In the genomic region with DNA sequence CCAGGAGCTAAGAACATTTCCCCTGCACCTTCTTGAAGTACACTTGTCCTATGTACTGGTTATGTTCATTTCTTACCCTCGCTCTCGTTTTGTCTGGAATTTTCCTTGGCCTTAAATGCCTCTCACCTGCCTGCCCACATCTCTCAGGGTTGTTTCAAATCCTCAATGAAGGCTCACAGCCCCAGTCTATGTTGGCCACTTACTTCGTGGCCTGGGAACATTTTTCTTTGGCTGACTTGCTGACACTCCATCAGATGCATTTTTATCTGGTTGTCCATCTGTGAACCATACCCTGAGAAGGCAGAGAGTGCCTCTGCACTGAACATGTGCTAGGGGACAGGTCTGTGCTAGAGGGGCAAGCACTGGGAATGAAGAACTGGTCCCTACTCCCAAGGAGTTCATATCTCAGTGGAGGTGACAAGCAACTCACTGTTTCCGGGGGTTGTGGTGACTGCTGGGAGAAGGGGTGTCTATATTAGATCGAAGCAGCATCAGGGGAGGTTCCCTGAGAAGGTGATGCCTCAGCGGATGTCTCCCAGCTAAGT, we compare ENCODE assay signal across 1 cellular context.
TF ChIP-seq lines count a peak whose summit lies in the region.

No MANE protein-coding gene starts in this region.

TF ChIP-seq in HepG2, 621 proteins besides CTCF, POLR2A, EP300 and RAD21:
- TF ChIP-seq, protein P1, sequence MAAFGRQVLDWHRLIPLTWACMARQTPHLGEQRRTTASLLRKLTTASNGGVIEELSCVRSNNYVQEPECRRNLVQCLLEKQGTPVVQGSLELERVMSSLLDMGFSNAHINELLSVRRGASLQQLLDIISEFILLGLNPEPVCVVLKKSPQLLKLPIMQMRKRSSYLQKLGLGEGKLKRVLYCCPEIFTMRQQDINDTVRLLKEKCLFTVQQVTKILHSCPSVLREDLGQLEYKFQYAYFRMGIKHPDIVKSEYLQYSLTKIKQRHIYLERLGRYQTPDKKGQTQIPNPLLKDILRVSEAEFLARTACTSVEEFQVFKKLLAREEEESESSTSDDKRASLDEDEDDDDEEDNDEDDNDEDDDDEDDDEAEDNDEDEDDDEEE (CRISPR knock-in tag; IDR thresholded peaks at IDR 0.05) = no peak
- TF ChIP-seq, protein P2, sequence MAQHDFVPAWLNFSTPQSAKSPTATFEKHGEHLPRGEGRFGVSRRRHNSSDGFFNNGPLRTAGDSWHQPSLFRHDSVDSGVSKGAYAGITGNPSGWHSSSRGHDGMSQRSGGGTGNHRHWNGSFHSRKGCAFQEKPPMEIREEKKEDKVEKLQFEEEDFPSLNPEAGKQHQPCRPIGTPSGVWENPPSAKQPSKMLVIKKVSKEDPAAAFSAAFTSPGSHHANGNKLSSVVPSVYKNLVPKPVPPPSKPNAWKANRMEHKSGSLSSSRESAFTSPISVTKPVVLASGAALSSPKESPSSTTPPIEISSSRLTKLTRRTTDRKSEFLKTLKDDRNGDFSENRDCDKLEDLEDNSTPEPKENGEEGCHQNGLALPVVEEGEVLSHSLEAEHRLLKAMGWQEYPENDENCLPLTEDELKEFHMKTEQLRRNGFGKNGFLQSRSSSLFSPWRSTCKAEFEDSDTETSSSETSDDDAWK (CRISPR knock-in tag; IDR thresholded peaks at IDR 0.05) = no peak
- TF ChIP-seq ZNF660 (CRISPR knock-in tag; IDR thresholded peaks at IDR 0.05; ENCODE audit: borderline replicate concordance, low read depth) = no peak
- TF ChIP-seq, protein P3, sequence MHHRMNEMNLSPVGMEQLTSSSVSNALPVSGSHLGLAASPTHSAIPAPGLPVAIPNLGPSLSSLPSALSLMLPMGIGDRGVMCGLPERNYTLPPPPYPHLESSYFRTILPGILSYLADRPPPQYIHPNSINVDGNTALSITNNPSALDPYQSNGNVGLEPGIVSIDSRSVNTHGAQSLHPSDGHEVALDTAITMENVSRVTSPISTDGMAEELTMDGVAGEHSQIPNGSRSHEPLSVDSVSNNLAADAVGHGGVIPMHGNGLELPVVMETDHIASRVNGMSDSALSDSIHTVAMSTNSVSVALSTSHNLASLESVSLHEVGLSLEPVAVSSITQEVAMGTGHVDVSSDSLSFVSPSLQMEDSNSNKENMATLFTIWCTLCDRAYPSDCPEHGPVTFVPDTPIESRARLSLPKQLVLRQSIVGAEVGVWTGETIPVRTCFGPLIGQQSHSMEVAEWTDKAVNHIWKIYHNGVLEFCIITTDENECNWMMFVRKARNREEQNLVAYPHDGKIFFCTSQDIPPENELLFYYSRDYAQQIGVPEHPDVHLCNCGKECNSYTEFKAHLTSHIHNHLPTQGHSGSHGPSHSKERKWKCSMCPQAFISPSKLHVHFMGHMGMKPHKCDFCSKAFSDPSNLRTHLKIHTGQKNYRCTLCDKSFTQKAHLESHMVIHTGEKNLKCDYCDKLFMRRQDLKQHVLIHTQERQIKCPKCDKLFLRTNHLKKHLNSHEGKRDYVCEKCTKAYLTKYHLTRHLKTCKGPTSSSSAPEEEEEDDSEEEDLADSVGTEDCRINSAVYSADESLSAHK (CRISPR knock-in tag; IDR thresholded peaks at IDR 0.05; ENCODE audit: borderline replicate concordance) = no peak
- no peak for TF ChIP-seq RFXAP (CRISPR knock-in tag; IDR thresholded peaks at IDR 0.05; ENCODE audit: borderline replicate concordance)
- no peak for TF ChIP-seq CBX2 (IDR thresholded peaks at IDR 0.05; ENCODE audit: low read depth, low read length)
- no peak for TF ChIP-seq CBX2 (CRISPR knock-in tag; IDR thresholded peaks at IDR 0.05; ENCODE audit: low read depth)
- no peak for TF ChIP-seq ZNF816 (CRISPR knock-in tag; IDR thresholded peaks at IDR 0.05; ENCODE audit: borderline replicate concordance)
- no peak for TF ChIP-seq GATAD1 (CRISPR knock-in tag; IDR thresholded peaks at IDR 0.05)
- TF ChIP-seq TARDBP (CRISPR knock-in tag; IDR thresholded peaks at IDR 0.05) = no peak
- TF ChIP-seq CCAR2 (optimal IDR thresholded peaks at IDR 0.05; ENCODE audit: low read depth, low read length) = no peak
- no peak for TF ChIP-seq NCOA2 (CRISPR knock-in tag; IDR thresholded peaks at IDR 0.05)
- no peak for TF ChIP-seq ZNF333 (CRISPR knock-in tag; IDR thresholded peaks at IDR 0.05; ENCODE audit: borderline replicate concordance)
- TF ChIP-seq ZNF607 (CRISPR knock-in tag; IDR thresholded peaks at IDR 0.05; ENCODE audit: borderline replicate concordance) = no peak
- no peak for TF ChIP-seq ZNF703 (CRISPR knock-in tag; IDR thresholded peaks at IDR 0.05; ENCODE audit: borderline replicate concordance)
